ENCODE assay signal across 18 cellular contexts in genomic region chr19:20171285-20171684, GRCh38.
"Had no signal": no experiment of that assay in that cellular context is flagged by ENCODE, and none has a peak within 500 bp of the region (broad histone marks: within the 10 kb centered on the region; RNA-seq: fewer than 3 reads in every experiment).

No MANE protein-coding gene starts in this region.

- ATAC-seq: activated naive CD8-positive, alpha-beta T cell treated with anti-CD3 and anti-CD28 coated beads, Interleukin-2, amount 50 U/mL, for 24 hours; heart right ventricle; left cardiac atrium; lower lobe of right lung; stimulated activated effector memory CD8-positive, alpha-beta T cell treated with anti-CD3 and anti-CD28 coated beads, Interleukin-12 subunit alpha, Interleukin-12 subunit beta, amount 100 ng/mL, for 72 hours had no signal

- H3K4me3 ChIP-seq: colonic mucosa, heart right ventricle, lower lobe of right lung, neural progenitor cell, ovary, uterus had no signal

- H3K27me3 Mint-ChIP-seq: activated CD4-positive, alpha-beta T cell treated with anti-CD3 and anti-CD28 coated beads, Interleukin-2, amount 10 ng/mL, durations not matched to agents 7 days and 5 days; activated naive CD8-positive, alpha-beta T cell treated with anti-CD3 and anti-CD28 coated beads, Interleukin-2, amount 50 U/mL, for 24 hours had no signal

- H3K9me3 Mint-ChIP-seq: stimulated activated effector memory CD8-positive, alpha-beta T cell treated with anti-CD3 and anti-CD28 coated beads, Interleukin-12 subunit alpha, Interleukin-12 subunit beta, amount 100 ng/mL, for 72 hours had no signal

- H3K27ac ChIP-seq: colonic mucosa, heart right ventricle, lower lobe of right lung, neural progenitor cell, ovary, uterus had no signal

- H3K4me1 ChIP-seq: colonic mucosa, neural progenitor cell, uterus had no signal

- H3K27me3 ChIP-seq: colonic mucosa, heart right ventricle, neural progenitor cell, ovary, uterus had no signal

- H3K4me2 ChIP-seq: neural progenitor cell had no signal

- H3K27ac Mint-ChIP-seq: activated CD4-positive, alpha-beta T cell treated with anti-CD3 and anti-CD28 coated beads, Interleukin-2, amount 10 ng/mL, durations not matched to agents 7 days and 5 days; activated naive CD8-positive, alpha-beta T cell treated with anti-CD3 and anti-CD28 coated beads, Interleukin-2, amount 50 U/mL, for 24 hours; neural progenitor cell; stimulated activated effector memory CD8-positive, alpha-beta T cell treated with anti-CD3 and anti-CD28 coated beads, Interleukin-12 subunit alpha, Interleukin-12 subunit beta, amount 100 ng/mL, for 72 hours; T-helper 2 cell treated with Interferon-gamma antibody and Interleukin-4, amounts not matched to agents 5 μg/mL and 100 μg/mL, for 36 hours had no signal

- H3K9me3 ChIP-seq: colonic mucosa, lower lobe of right lung, ovary, uterus had no signal

- H2AFZ ChIP-seq: neural progenitor cell had no signal

- DNase-seq: activated CD4-positive, alpha-beta T cell treated with anti-CD3 and anti-CD28 coated beads, Interleukin-2, amount 10 ng/mL, durations not matched to agents 7 days and 5 days; activated CD4-positive, CD25-positive, alpha-beta regulatory T cell; activated CD8-positive, alpha-beta memory T cell treated with anti-CD3 and anti-CD28 coated beads for 24 hours; activated naive CD4-positive, alpha-beta T cell; activated naive CD8-positive, alpha-beta T cell treated with anti-CD3 and anti-CD28 coated beads, Interleukin-2, amount 50 U/mL, for 24 hours; caudate nucleus; colonic mucosa; foreskin melanocyte; heart right ventricle; left cardiac atrium; lower lobe of right lung; midbrain; ovary; SW 1271; uterus had no signal

- H3K4me3 Mint-ChIP-seq: activated CD4-positive, alpha-beta T cell treated with anti-CD3 and anti-CD28 coated beads, Interleukin-2, amount 10 ng/mL, durations not matched to agents 7 days and 5 days; activated naive CD8-positive, alpha-beta T cell treated with anti-CD3 and anti-CD28 coated beads, Interleukin-2, amount 50 U/mL, for 24 hours; neural progenitor cell; stimulated activated effector memory CD8-positive, alpha-beta T cell treated with anti-CD3 and anti-CD28 coated beads, Interleukin-12 subunit alpha, Interleukin-12 subunit beta, amount 100 ng/mL, for 72 hours; T-helper 2 cell treated with Interferon-gamma antibody and Interleukin-4, amounts not matched to agents 5 μg/mL and 100 μg/mL, for 36 hours had no signal

- H3K4me1 Mint-ChIP-seq: neural progenitor cell had no signal

- H3K36me3 ChIP-seq: colonic mucosa, ovary, uterus had no signal
